In the genomic region with DNA sequence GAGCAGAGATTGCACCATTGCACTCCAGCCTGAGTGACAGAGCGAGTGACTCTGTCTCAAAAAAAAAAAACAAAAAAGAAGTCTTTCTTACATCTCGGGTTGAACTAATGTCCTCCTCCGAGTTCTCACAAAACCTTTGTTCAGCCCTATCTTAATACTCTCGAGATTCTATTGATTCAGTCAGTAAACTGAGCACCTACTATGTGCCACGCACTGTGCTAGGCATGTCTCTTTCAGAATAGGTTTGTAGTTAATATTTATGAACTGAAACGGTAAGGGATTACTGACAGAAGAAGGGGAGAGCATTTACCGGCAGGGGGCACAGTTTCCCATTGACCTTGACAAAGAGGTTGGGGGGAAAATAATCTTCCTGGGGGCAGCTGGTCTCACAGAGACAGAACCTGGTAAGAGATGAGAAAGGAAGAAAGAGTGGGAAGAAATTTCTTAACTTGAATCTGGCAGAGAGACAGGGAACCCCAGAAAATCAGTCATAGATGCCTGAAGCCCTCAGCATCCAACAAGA, we compare ENCODE assay signal across 17 cellular contexts. TPM values are rescaled to one million over a fixed set of nuclear protein-coding genes. Genes with fewer than 3 reads are reported as not detected.
DNase-seq lines count a peak whose midpoint lies in the region; TF ChIP-seq lines count a peak whose summit lies in the region.
"Had no signal": no experiment of that assay in that cellular context is flagged by ENCODE, and none has a peak within 500 bp of the region (broad histone marks: within the 10 kb centered on the region; RNA-seq: fewer than 3 reads in every experiment).

No MANE protein-coding gene starts in this region.

- H3F3A ChIP-seq in PC-9 (ENCODE audit: insufficient read depth, low read depth): peaks cover 2% of the 10 kb centered on the region; the same call in 1 of the 2 replicates

- no TSS peak for BruUV-seq in PC-9 (replicated peaks; lab: Mats Ljungman, UMichigan)

- no peak overlapping the region for H3K27ac Mint-ChIP-seq in activated naive CD8-positive, alpha-beta T cell treated with anti-CD3 and anti-CD28 coated beads for 36 hours
- H3K27ac Mint-ChIP-seq: activated CD8-positive, alpha-beta memory T cell treated with anti-CD3 and anti-CD28 coated beads, Interleukin-2, amount 10 ng/mL, durations not matched to agents 7 days and 5 days; activated naive CD4-positive, alpha-beta T cell treated with anti-CD3 and anti-CD28 coated beads, Interleukin-2, amount 10 ng/mL, durations not matched to agents 7 days and 5 days had no signal

- no peaks in the 10 kb centered on the region for H3K27me3 Mint-ChIP-seq in activated naive CD8-positive, alpha-beta T cell treated with anti-CD3 and anti-CD28 coated beads for 36 hours
- H3K27me3 Mint-ChIP-seq: activated CD8-positive, alpha-beta memory T cell treated with anti-CD3 and anti-CD28 coated beads, Interleukin-2, amount 10 ng/mL, durations not matched to agents 7 days and 5 days; activated naive CD4-positive, alpha-beta T cell treated with anti-CD3 and anti-CD28 coated beads, Interleukin-2, amount 10 ng/mL, durations not matched to agents 7 days and 5 days had no signal

- POLR2A ChIA-PET in PC-9 (lab: Charles Lee; ENCODE audit: unreplicated experiment): no interaction called here

- H3K27ac ChIP-seq in PC-9: no peak overlapping the region
- H3K27ac ChIP-seq: tibial nerve had no signal

- CTCF ChIA-PET in PC-9 (lab: Charles Lee): no interaction called here

- TF ChIP-seq CTCF in AG10803 (conservative IDR thresholded peaks at IDR 0.05; ENCODE audit: low read length): peak; percentile 12; the same call in 1 of the 2 replicates
- TF ChIP-seq CTCF in GM12875 (IDR thresholded peaks at IDR 0.05; ENCODE audit: borderline replicate concordance, insufficient read depth, low read depth, low read length): peak; percentile 17; the same call in 1 of the 2 replicates
- peak; percentile 35; the same call in 1 of the 2 replicates for TF ChIP-seq CTCF in PC-9 (conservative IDR thresholded peaks at IDR 0.05)
- TF ChIP-seq CTCF in fibroblast of mammary gland (conservative IDR thresholded peaks at IDR 0.05; ENCODE audit: control insufficient read depth, insufficient read depth, low read depth, low read length): peak; percentile 26

- H4K20me1 ChIP-seq in PC-9 (ENCODE audit: insufficient read depth): no peaks in the 10 kb centered on the region

- no peak overlapping the region for H3K4me3 Mint-ChIP-seq in activated naive CD8-positive, alpha-beta T cell treated with anti-CD3 and anti-CD28 coated beads for 36 hours
- H3K4me3 Mint-ChIP-seq: activated CD8-positive, alpha-beta memory T cell treated with anti-CD3 and anti-CD28 coated beads, Interleukin-2, amount 10 ng/mL, durations not matched to agents 7 days and 5 days; activated naive CD4-positive, alpha-beta T cell treated with anti-CD3 and anti-CD28 coated beads, Interleukin-2, amount 10 ng/mL, durations not matched to agents 7 days and 5 days had no signal

- DNase-seq in AG10803 (ENCODE audit: low read depth) (no peak), PC-9 (no peak), fibroblast of mammary gland (ENCODE audit: low read depth) (no peak), DMS53 (lab: John Stamatoyannopoulos, UW) (no peak), H7 (no peak), A172 (ENCODE audit: low spot score) (no peak)
- DNase-seq in activated naive CD8-positive, alpha-beta T cell treated with anti-CD3 and anti-CD28 coated beads for 36 hours: no peak
- DNase-seq: activated CD8-positive, alpha-beta memory T cell treated with anti-CD3 and anti-CD28 coated beads, Interleukin-2, amount 10 ng/mL, durations not matched to agents 7 days and 5 days; activated naive CD4-positive, alpha-beta T cell treated with anti-CD3 and anti-CD28 coated beads, Interleukin-2, amount 10 ng/mL, durations not matched to agents 7 days and 5 days; caudate nucleus; DND-41; HCEC 1CT; islet precursor cell; stimulated activated CD4-positive, alpha-beta T cell treated with anti-CD3 and anti-CD28 coated beads, Interleukin-4, amount 100 ng/mL, for 4 hours had no signal

- H3K36me3 Mint-ChIP-seq in activated naive CD8-positive, alpha-beta T cell treated with anti-CD3 and anti-CD28 coated beads for 36 hours: peaks cover 8% of the 10 kb centered on the region

- H3K79me2 ChIP-seq in PC-9 (ENCODE audit: low read depth): peaks cover 14% of the 10 kb centered on the region

- no peak overlapping the region for H2AFZ ChIP-seq in PC-9

- peaks cover 11% of the 10 kb centered on the region for H3K4me1 Mint-ChIP-seq in activated naive CD8-positive, alpha-beta T cell treated with anti-CD3 and anti-CD28 coated beads for 36 hours

- H3K27me3 ChIP-seq in PC-9 (ENCODE audit: insufficient read depth, low read depth) (no peaks in the 10 kb centered on the region), H7 (ENCODE audit: control insufficient read depth, insufficient read depth, low read length) (no peaks in the 10 kb centered on the region)
- H3K27me3 ChIP-seq: tibial nerve had no signal

- intact Hi-C loops in PC-9 (cut with micrococcal nuclease; ENCODE audit: unreplicated experiment): loop anchor here (5.0 kb wide), 1 partner anchor 182 kb away; no protein-coding TSS in a partner anchor

- no peak overlapping the region for H3K4me2 ChIP-seq in PC-9

- H3K4me3 ChIP-seq in AG10803 (ENCODE audit: low read length) (no peak overlapping the region), GM12875 (ENCODE audit: low read depth, low read length) (no peak overlapping the region), PC-9 (no peak overlapping the region), fibroblast of mammary gland (ENCODE audit: control insufficient read depth, low read depth, low read length) (no peak overlapping the region), H7 (ENCODE audit: insufficient read depth, low read depth, low read length) (no peak overlapping the region)
- H3K4me3 ChIP-seq: tibial nerve had no signal

- H3K4me1 ChIP-seq in PC-9 (replicated peaks; ENCODE audit: insufficient read depth): peaks cover 8% of the 10 kb centered on the region

- peaks cover 3% of the 10 kb centered on the region for H3K9me3 Mint-ChIP-seq in activated naive CD8-positive, alpha-beta T cell treated with anti-CD3 and anti-CD28 coated beads for 36 hours
- H3K9me3 Mint-ChIP-seq: activated naive CD4-positive, alpha-beta T cell treated with anti-CD3 and anti-CD28 coated beads, Interleukin-2, amount 10 ng/mL, durations not matched to agents 7 days and 5 days had no signal

- H3K36me3 ChIP-seq in PC-9 (ENCODE audit: low read depth) (0 out of 2 replicates have a peak, but pooled peaks cover 20% of the 10 kb centered on the region), H7 (replicated peaks; ENCODE audit: control insufficient read depth, insufficient read depth, low read length) (peaks cover 23% of the 10 kb centered on the region)

- H3K9me3 ChIP-seq in PC-9 (ENCODE audit: insufficient read depth, low read depth): no peaks in the 10 kb centered on the region
- H3K9me3 ChIP-seq: tibial nerve had no signal

- H3K9me2 ChIP-seq in PC-9 (ENCODE audit: insufficient read depth): no peaks in the 10 kb centered on the region

RNA-seq across cellular contexts. Expression of gene PIAS3, which starts 3.4 kb away (rescaled TPM):
- 44.3 and 57.8 TPM in 2 replicates for total RNA-seq in PC-9 (2021)
- 10 to 100 TPM; 14.7 to 16.4 TPM for total RNA-seq in activated naive CD8-positive, alpha-beta T cell treated with anti-CD3 and anti-CD28 coated beads for 36 hours
- total RNA-seq in H7 (2014; rRNA removed; shearing (Covaris generic)): 27.0 and 27.4 TPM in 2 replicates
- total RNA-seq in A172 (2014; rRNA removed; shearing (Covaris generic)): 13.3 and 18.3 TPM in 2 replicates

RNA-seq across cellular contexts. Expression of gene NUDT17, which starts 10.1 kb away (rescaled TPM):
- 1.0 and 1.5 TPM in 2 replicates for total RNA-seq in PC-9 (2021)
- 1 to 10 TPM; 3.6 to 3.8 TPM for total RNA-seq in activated naive CD8-positive, alpha-beta T cell treated with anti-CD3 and anti-CD28 coated beads for 36 hours
- total RNA-seq in H7 (2014; rRNA removed; shearing (Covaris generic)): 4.4 and 8.8 TPM in 2 replicates
- 2.7 and 8.2 TPM in 2 replicates for total RNA-seq in A172 (2014; rRNA removed; shearing (Covaris generic))

RNA-seq across cellular contexts. Expression of gene ANKRD35, which starts 30.2 kb away (rescaled TPM):
- total RNA-seq in PC-9 (2021): 0.78 and 1.2 TPM in 2 replicates
- under 1 TPM; 0.58 to 0.64 TPM for total RNA-seq in activated naive CD8-positive, alpha-beta T cell treated with anti-CD3 and anti-CD28 coated beads for 36 hours
- total RNA-seq in H7 (2014; rRNA removed; shearing (Covaris generic)): 0.22 and 0.52 TPM in 2 replicates
- not detected in 2 replicates for total RNA-seq in A172 (2014; rRNA removed; shearing (Covaris generic))
- total RNA-seq: NCI-H460 had no signal

RNA-seq across cellular contexts. Expression of gene POLR3C, which starts 31.5 kb away (rescaled TPM):
- 21.2 and 21.4 TPM in 2 replicates for total RNA-seq in PC-9 (2021)
- total RNA-seq in activated naive CD8-positive, alpha-beta T cell treated with anti-CD3 and anti-CD28 coated beads for 36 hours: 10 to 100 TPM; 59.2 to 62.0 TPM
- total RNA-seq in H7 (2014; rRNA removed; shearing (Covaris generic)): 44.3 and 45.1 TPM in 2 replicates
- 50.4 and 63.0 TPM in 2 replicates for total RNA-seq in A172 (2014; rRNA removed; shearing (Covaris generic))

RNA-seq across cellular contexts. Expression of gene RNF115, which starts 31.6 kb away (rescaled TPM):
- 8.8 and 11.0 TPM in 2 replicates for total RNA-seq in PC-9 (2021)
- 10 to 100 TPM; 14.3 to 15.5 TPM for total RNA-seq in activated naive CD8-positive, alpha-beta T cell treated with anti-CD3 and anti-CD28 coated beads for 36 hours
- 11.3 and 11.5 TPM in 2 replicates for total RNA-seq in H7 (2014; rRNA removed; shearing (Covaris generic))
- total RNA-seq in A172 (2014; rRNA removed; shearing (Covaris generic)): 19.9 and 23.1 TPM in 2 replicates
